ENCODE assay signal across 11 cellular contexts in genomic region chr20:25686081-25687077, GRCh38.
A peak's percentile ranks its signal among the peaks of the same experiment; 100 is the strongest.
DNase-seq lines count a peak whose midpoint lies in the region; ATAC-seq and TF ChIP-seq lines count a peak whose summit lies in the region.
"Had no signal": no experiment of that assay in that cellular context is flagged by ENCODE, and none has a peak within 500 bp of the region (broad histone marks: within the 10 kb centered on the region; RNA-seq: fewer than 3 reads in every experiment).

No MANE protein-coding gene starts in this region.

- no peak overlapping the region for H3K27ac ChIP-seq in parathyroid adenoma

- H3K9me3 ChIP-seq in parathyroid adenoma (ENCODE audit: control insufficient read depth, low read length), result no peaks in the 10 kb centered on the region

- H3K4me2 ChIP-seq in parathyroid adenoma (ENCODE audit: low read length), result no peak overlapping the region

- H3K9ac ChIP-seq in parathyroid adenoma, result no peak overlapping the region

- peak; percentile 23 for ATAC-seq in HG02884 (IDR thresholded peaks at IDR 0.05; ENCODE audit: unreplicated experiment)

- no peaks in the 10 kb centered on the region for H3K27me3 ChIP-seq in parathyroid adenoma (ENCODE audit: control insufficient read depth, insufficient read depth, low read length)

- peak overlapping the region; percentile 12 for H2AFZ ChIP-seq in parathyroid adenoma

- H3K4me1 ChIP-seq in parathyroid adenoma, result peaks cover 4% of the 10 kb centered on the region

- no peaks in the 10 kb centered on the region for H3K79me2 ChIP-seq in parathyroid adenoma

- H3K4me3 ChIP-seq in parathyroid adenoma (ENCODE audit: low read depth, low read length), result no peak overlapping the region
- H3K4me3 ChIP-seq: lung had no signal

- DNase-seq in NCI-H2029 (lab: John Stamatoyannopoulos, UW), result peak; percentile 55
- no peak for DNase-seq in NCI-H2029 treated with DMSO at 0.1 percent for 48 hours (lab: John Stamatoyannopoulos, UW)
- peak; percentile 89 for DNase-seq in NCI-H2171 (lab: John Stamatoyannopoulos, UW)
- no peak for DNase-seq in SW 1271 (lab: John Stamatoyannopoulos, UW)
- DNase-seq in 8988T, result no peak
- no peak for DNase-seq in activated CD4-positive, alpha-beta T cell treated with anti-CD3 and anti-CD28 coated beads, Interleukin-2, amount 50 U/mL, for 1 hour
- DNase-seq: activated naive CD4-positive, alpha-beta T cell treated with anti-CD3 and anti-CD28 coated beads for 36 hours; erythroblast had no signal

- TF ChIP-seq CTCF in parathyroid adenoma (IDR thresholded peaks at IDR 0.05), result no peak

- H3K36me3 ChIP-seq in parathyroid adenoma (ENCODE audit: control insufficient read depth, insufficient read depth, low read length), result no peaks in the 10 kb centered on the region

Comparison
In these comparisons a context has a peak if more than half of its experiments do, and no peak if none do; other contexts are left out.
1. DNase-seq: peak in NCI-H2029 (single experiment) and NCI-H2171 (single experiment); none in NCI-H2029 treated with DMSO at 0.1 percent for 48 hours (single experiment), SW 1271 (0 of 2), 8988T (single experiment) and activated CD4-positive, alpha-beta T cell treated with anti-CD3 and anti-CD28 coated beads, Interleukin-2, amount 50 U/mL, for 1 hour (single experiment).